ENCODE assay signal across 16 cellular contexts in genomic region chr19:53873451-53874383, GRCh38. TPM values are rescaled to one million over a fixed set of nuclear protein-coding genes. Genes with fewer than 3 reads are reported as not detected.
DNase-seq lines count a peak whose midpoint lies in the region; ATAC-seq and TF ChIP-seq lines count a peak whose summit lies in the region.
"Had no signal": no experiment of that assay in that cellular context is flagged by ENCODE, and none has a peak within 500 bp of the region (broad histone marks: within the 10 kb centered on the region; RNA-seq: fewer than 3 reads in every experiment).

No MANE protein-coding gene starts in this region.

- CTCF ChIA-PET in CD8-positive, alpha-beta memory T cell (lab: Charles Lee), result interaction anchor here (0.7 to 1.5 kb wide), 3 partner anchors 8 kb away, joined by 3 to 7 read pairs (median 3); partner anchors contain the start of gene PRKCG
- CTCF ChIA-PET in activated CD8-positive, alpha-beta T cell treated with anti-CD3 and anti-CD28 coated beads, Interleukin-2, amount 10 ng/mL, durations not matched to agents 7 days and 5 days (lab: Charles Lee), result interaction anchor here (0.9 kb wide), 1 partner anchor 150 kb away, joined by 4 read pairs; no protein-coding TSS in a partner anchor

- H3K36me3 Mint-ChIP-seq in CD8-positive, alpha-beta memory T cell, result peaks cover 19 to 57% (median 21%) of the 10 kb centered on the region in 3 donors
- peaks cover 55% of the 10 kb centered on the region for H3K36me3 Mint-ChIP-seq in activated CD8-positive, alpha-beta T cell treated with anti-CD3 and anti-CD28 coated beads, Interleukin-2, amount 10 ng/mL, durations not matched to agents 7 days and 5 days (ENCODE audit: low read depth)
- peaks cover 13% of the 10 kb centered on the region for H3K36me3 Mint-ChIP-seq in natural killer cell

- H3K9me3 ChIP-seq in CD8-positive, alpha-beta memory T cell (ENCODE audit: low read length), result no peaks in the 10 kb centered on the region
- H3K9me3 ChIP-seq: breast epithelium had no signal

- H3K4me1 ChIP-seq in CD8-positive, alpha-beta memory T cell (ENCODE audit: insufficient read depth, low read length), result peaks cover 63% of the 10 kb centered on the region
- H3K4me1 ChIP-seq: breast epithelium had no signal

- H3K4me3 Mint-ChIP-seq in CD8-positive, alpha-beta memory T cell, result peak overlapping the region; percentile 47 to 80 (median 69)
- peak overlapping the region; percentile 28 for H3K4me3 Mint-ChIP-seq in activated CD8-positive, alpha-beta T cell treated with anti-CD3 and anti-CD28 coated beads, Interleukin-2, amount 10 ng/mL, durations not matched to agents 7 days and 5 days
- H3K4me3 Mint-ChIP-seq in natural killer cell, result peak overlapping the region; percentile 41

- H3K27me3 Mint-ChIP-seq in CD8-positive, alpha-beta memory T cell, result peaks cover 0 to 25% of the 10 kb centered on the region in 2 donors
- no peaks in the 10 kb centered on the region for H3K27me3 Mint-ChIP-seq in activated CD8-positive, alpha-beta T cell treated with anti-CD3 and anti-CD28 coated beads, Interleukin-2, amount 10 ng/mL, durations not matched to agents 7 days and 5 days (ENCODE audit: low read depth)
- H3K27me3 Mint-ChIP-seq in natural killer cell (ENCODE audit: low read depth in 2 of 2), result no peaks in the 10 kb centered on the region

- peak; percentile 8 for DNase-seq in AG20443 (ENCODE audit: low spot score)
- DNase-seq in CD8-positive, alpha-beta memory T cell, result peak in 2 of 5 donors; percentile 42 to 55
- DNase-seq in activated CD8-positive, alpha-beta T cell treated with anti-CD3 and anti-CD28 coated beads, Interleukin-2, amount 10 ng/mL, durations not matched to agents 7 days and 5 days, result no peak
- peak; percentile 40 for DNase-seq in natural killer cell
- no peak for DNase-seq in NCI-H1436 treated with DMSO at 0.1 percent for 48 hours (lab: John Stamatoyannopoulos, UW)
- no peak for DNase-seq in NCI-H1694 treated with DMSO at 0.1 percent for 48 hours (lab: John Stamatoyannopoulos, UW)
- no peak for DNase-seq in NCI-H69 (lab: John Stamatoyannopoulos, UW)
- DNase-seq: GF-D8, kidney, T-helper 9 cell had no signal

- peak overlapping the region in 7 of 8 donors; percentile 74 to 98 (median 88) for H3K27ac Mint-ChIP-seq in CD8-positive, alpha-beta memory T cell
- H3K27ac Mint-ChIP-seq in activated CD8-positive, alpha-beta T cell treated with anti-CD3 and anti-CD28 coated beads, Interleukin-2, amount 10 ng/mL, durations not matched to agents 7 days and 5 days, result peak overlapping the region; percentile 84
- peak overlapping the region; percentile 88 to 91 for H3K27ac Mint-ChIP-seq in natural killer cell

- H3K27me3 ChIP-seq in CD8-positive, alpha-beta memory T cell (ENCODE audit: insufficient read depth, low read length, poor library complexity, severe bottlenecking), result peaks cover under 1% of the 10 kb centered on the region
- H3K27me3 ChIP-seq: breast epithelium had no signal

- no peak for ATAC-seq in activated CD8-positive, alpha-beta T cell treated with anti-CD3 and anti-CD28 coated beads, Interleukin-2, amount 10 ng/mL, durations not matched to agents 7 days and 5 days
- ATAC-seq in natural killer cell, result no peak
- no peak for ATAC-seq in HG03039 (IDR thresholded peaks at IDR 0.05; ENCODE audit: unreplicated experiment)
- ATAC-seq: right cardiac atrium had no signal

- POLR2A ChIA-PET in CD8-positive, alpha-beta memory T cell (lab: Charles Lee), result interaction anchor here (0.6 to 1.0 kb wide), 4 partner anchors 8 to 454 kb away, joined by 3 to 8 read pairs (median 4); partner anchors contain the start of gene PRKCG
- POLR2A ChIA-PET in activated CD8-positive, alpha-beta T cell treated with anti-CD3 and anti-CD28 coated beads, Interleukin-2, amount 10 ng/mL, durations not matched to agents 7 days and 5 days (lab: Charles Lee), result interaction anchor here (0.7 to 1.6 kb wide), 2 partner anchors 8 to 10 kb away, joined by 3 to 4 read pairs; partner anchors contain the start of gene PRKCG

- no peak overlapping the region for H3K4me3 ChIP-seq in CD8-positive, alpha-beta memory T cell (ENCODE audit: low read length)
- H3K4me3 ChIP-seq: breast epithelium had no signal

- intact Hi-C loops in natural killer cell (cut with micrococcal nuclease), result no loop called here

- peaks cover 12% of the 10 kb centered on the region for H3K36me3 ChIP-seq in CD8-positive, alpha-beta memory T cell (ENCODE audit: insufficient read depth, low read length)

- peaks cover 0 to 4% (median 0%) of the 10 kb centered on the region in 5 donors for H3K9me3 Mint-ChIP-seq in CD8-positive, alpha-beta memory T cell
- H3K9me3 Mint-ChIP-seq in activated CD8-positive, alpha-beta T cell treated with anti-CD3 and anti-CD28 coated beads, Interleukin-2, amount 10 ng/mL, durations not matched to agents 7 days and 5 days (ENCODE audit: insufficient read depth), result no peaks in the 10 kb centered on the region
- H3K9me3 Mint-ChIP-seq in natural killer cell, result peaks cover 0 to 3% of the 10 kb centered on the region in 2 donors

- H3K27ac ChIP-seq in CD8-positive, alpha-beta memory T cell (ENCODE audit: low read depth, low read length), result no peak overlapping the region
- H3K27ac ChIP-seq: breast epithelium had no signal

- peaks cover 66 to 78% (median 73%) of the 10 kb centered on the region in 3 donors for H3K4me1 Mint-ChIP-seq in CD8-positive, alpha-beta memory T cell
- H3K4me1 Mint-ChIP-seq in activated CD8-positive, alpha-beta T cell treated with anti-CD3 and anti-CD28 coated beads, Interleukin-2, amount 10 ng/mL, durations not matched to agents 7 days and 5 days (ENCODE audit: low read depth), result peaks cover 63% of the 10 kb centered on the region
- peaks cover 41 to 60% of the 10 kb centered on the region in 2 donors for H3K4me1 Mint-ChIP-seq in natural killer cell

- TF ChIP-seq CTCF in natural killer cell (IDR thresholded peaks at IDR 0.05), result no peak

RNA-seq across cellular contexts. Expression of gene MYADM, which starts 6.0 kb away (rescaled TPM):
- 10 to 100 TPM; 44.2 to 47.8 TPM for total RNA-seq in CD8-positive, alpha-beta memory T cell
- 77.8 TPM for polyA plus RNA-seq in CD8-positive, alpha-beta memory T cell
- total RNA-seq in activated CD8-positive, alpha-beta T cell treated with anti-CD3 and anti-CD28 coated beads, Interleukin-2, amount 10 ng/mL, durations not matched to agents 7 days and 5 days, result 10 to 100 TPM; 92.9 to 98.1 TPM
- 100 to 1,000 TPM; 219 to 658 (median 296) TPM for total RNA-seq in natural killer cell

RNA-seq across cellular contexts. Expression of gene PRKCG, which starts 8.3 kb away (rescaled TPM):
- total RNA-seq in CD8-positive, alpha-beta memory T cell, result not detected
- not detected for polyA plus RNA-seq in CD8-positive, alpha-beta memory T cell
- not detected for total RNA-seq in activated CD8-positive, alpha-beta T cell treated with anti-CD3 and anti-CD28 coated beads, Interleukin-2, amount 10 ng/mL, durations not matched to agents 7 days and 5 days
- 1 to 10 TPM in 2 of 3 donors, under 1 TPM in 1; 0.55 to 2.6 (median 1.5) TPM for total RNA-seq in natural killer cell
- total RNA-seq: breast epithelium, HT1080, kidney, OCI-LY7, right cardiac atrium had no signal

RNA-seq across cellular contexts. Expression of gene CACNG7, which starts 35.4 kb away (rescaled TPM):
- total RNA-seq in CD8-positive, alpha-beta memory T cell, result not detected
- polyA plus RNA-seq in CD8-positive, alpha-beta memory T cell, result not detected
- total RNA-seq in activated CD8-positive, alpha-beta T cell treated with anti-CD3 and anti-CD28 coated beads, Interleukin-2, amount 10 ng/mL, durations not matched to agents 7 days and 5 days, result not detected
- total RNA-seq in natural killer cell, result not detected
- total RNA-seq: breast epithelium, HT1080, kidney, mucosa of gallbladder, OCI-LY7, right cardiac atrium had no signal

RNA-seq across cellular contexts. Expression of gene NLRP12, which starts 49.6 kb away (rescaled TPM):
- not detected for total RNA-seq in CD8-positive, alpha-beta memory T cell
- not detected for polyA plus RNA-seq in CD8-positive, alpha-beta memory T cell
- not detected for total RNA-seq in activated CD8-positive, alpha-beta T cell treated with anti-CD3 and anti-CD28 coated beads, Interleukin-2, amount 10 ng/mL, durations not matched to agents 7 days and 5 days
- 10 to 100 TPM in 1 of 3 donors, under 1 TPM in 2; 0.35 to 13.6 (median 0.84) TPM for total RNA-seq in natural killer cell
- total RNA-seq: HT1080, OCI-LY7 had no signal

Comparison
In these comparisons a context has a peak if more than half of its experiments do, and no peak if none do; other contexts are left out.
1. DNase-seq: peak in AG20443 (single experiment) and natural killer cell (single experiment); none in activated CD8-positive, alpha-beta T cell treated with anti-CD3 and anti-CD28 coated beads, Interleukin-2, amount 10 ng/mL, durations not matched to agents 7 days and 5 days (single experiment), NCI-H1436 treated with DMSO at 0.1 percent for 48 hours (single experiment), NCI-H1694 treated with DMSO at 0.1 percent for 48 hours (single experiment) and NCI-H69 (single experiment).
2. Peak in every context shown above with its lines, with median percentiles within 50 percentile points of each other: H3K27ac Mint-ChIP-seq and H3K4me3 Mint-ChIP-seq.